ENCODE assay signal across 1 cellular context in the genomic region with DNA sequence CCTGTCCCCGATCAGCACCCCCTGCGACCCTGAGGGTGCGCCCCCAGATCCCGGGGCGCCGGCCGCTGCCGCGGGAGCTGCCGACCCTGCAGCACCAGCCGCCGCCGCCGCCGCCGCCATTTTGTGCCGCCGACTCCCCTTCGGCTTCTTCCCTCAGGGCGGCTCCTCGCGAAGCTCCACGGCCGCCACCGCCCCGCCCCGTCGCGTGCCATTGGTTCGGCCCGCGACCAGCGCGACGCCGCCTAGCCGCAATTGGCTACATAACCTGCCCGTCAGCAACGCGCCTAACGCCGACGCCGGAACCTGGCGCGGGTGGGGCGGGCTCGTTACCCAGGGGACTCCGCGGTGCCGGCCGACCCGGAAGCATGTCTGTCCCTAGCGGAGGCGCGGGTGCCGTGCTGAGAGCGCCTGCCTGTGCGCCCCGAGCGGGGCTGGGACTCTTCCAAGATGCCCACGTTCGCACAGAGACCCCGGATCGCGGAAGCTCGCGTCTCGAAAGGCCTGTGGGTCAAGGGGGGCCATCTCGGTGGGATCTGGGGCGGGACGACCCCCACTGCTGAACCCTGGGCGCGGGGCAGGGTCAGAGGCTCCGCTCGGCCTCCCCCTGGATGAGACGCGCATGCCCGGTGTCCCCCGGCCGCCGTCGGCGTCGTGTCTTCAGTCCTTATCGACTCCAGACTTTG.
TF ChIP-seq lines count a peak whose summit lies in the region.

A gene (minus strand): TSS at position 149 of the 683 bp plus-strand sequence. CDS start 29 bp downstream, at position 120.

TF ChIP-seq in GM12878, 131 proteins besides CTCF, POLR2A, EP300 and RAD21 (continued from another document):
- TF ChIP-seq, protein P1, sequence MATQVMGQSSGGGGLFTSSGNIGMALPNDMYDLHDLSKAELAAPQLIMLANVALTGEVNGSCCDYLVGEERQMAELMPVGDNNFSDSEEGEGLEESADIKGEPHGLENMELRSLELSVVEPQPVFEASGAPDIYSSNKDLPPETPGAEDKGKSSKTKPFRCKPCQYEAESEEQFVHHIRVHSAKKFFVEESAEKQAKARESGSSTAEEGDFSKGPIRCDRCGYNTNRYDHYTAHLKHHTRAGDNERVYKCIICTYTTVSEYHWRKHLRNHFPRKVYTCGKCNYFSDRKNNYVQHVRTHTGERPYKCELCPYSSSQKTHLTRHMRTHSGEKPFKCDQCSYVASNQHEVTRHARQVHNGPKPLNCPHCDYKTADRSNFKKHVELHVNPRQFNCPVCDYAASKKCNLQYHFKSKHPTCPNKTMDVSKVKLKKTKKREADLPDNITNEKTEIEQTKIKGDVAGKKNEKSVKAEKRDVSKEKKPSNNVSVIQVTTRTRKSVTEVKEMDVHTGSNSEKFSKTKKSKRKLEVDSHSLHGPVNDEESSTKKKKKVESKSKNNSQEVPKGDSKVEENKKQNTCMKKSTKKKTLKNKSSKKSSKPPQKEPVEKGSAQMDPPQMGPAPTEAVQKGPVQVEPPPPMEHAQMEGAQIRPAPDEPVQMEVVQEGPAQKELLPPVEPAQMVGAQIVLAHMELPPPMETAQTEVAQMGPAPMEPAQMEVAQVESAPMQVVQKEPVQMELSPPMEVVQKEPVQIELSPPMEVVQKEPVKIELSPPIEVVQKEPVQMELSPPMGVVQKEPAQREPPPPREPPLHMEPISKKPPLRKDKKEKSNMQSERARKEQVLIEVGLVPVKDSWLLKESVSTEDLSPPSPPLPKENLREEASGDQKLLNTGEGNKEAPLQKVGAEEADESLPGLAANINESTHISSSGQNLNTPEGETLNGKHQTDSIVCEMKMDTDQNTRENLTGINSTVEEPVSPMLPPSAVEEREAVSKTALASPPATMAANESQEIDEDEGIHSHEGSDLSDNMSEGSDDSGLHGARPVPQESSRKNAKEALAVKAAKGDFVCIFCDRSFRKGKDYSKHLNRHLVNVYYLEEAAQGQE (IDR thresholded peaks at IDR 0.05; ENCODE audit: low read depth, low read length), result no peak
- TF ChIP-seq KAT2A (conservative IDR thresholded peaks at IDR 0.05; ENCODE audit: control insufficient read depth, low read depth, low read length) (no peak), CHD1 (IDR thresholded peaks at IDR 0.05; ENCODE audit: low read depth, low read length) (no peak), ZSCAN29 (IDR thresholded peaks at IDR 0.05) (no peak), TARDBP (IDR thresholded peaks at IDR 0.05; ENCODE audit: borderline replicate concordance) (no peak), ZNF622 (IDR thresholded peaks at IDR 0.05) (no peak), NR2F1 (conservative IDR thresholded peaks at IDR 0.05) (peak; percentile 72), CHD4 (IDR thresholded peaks at IDR 0.05) (no peak), ZNF217 (IDR thresholded peaks at IDR 0.05) (no peak), MEF2B (IDR thresholded peaks at IDR 0.05; ENCODE audit: partially characterized antibody, poor library complexity, severe bottlenecking) (peak; percentile 70), KDM1A (IDR thresholded peaks at IDR 0.05; ENCODE audit: borderline replicate concordance) (no peak), TBL1XR1 (IDR thresholded peaks at IDR 0.05; ENCODE audit: low read depth, low read length) (no peak), STAT3 (IDR thresholded peaks at IDR 0.05; ENCODE audit: low read depth, low read length) (no peak), RUNX3 (IDR thresholded peaks at IDR 0.05; ENCODE audit: low read length) (no peak), RFX5 (IDR thresholded peaks at IDR 0.05; ENCODE audit: low read depth, low read length) (no peak; the same call in 1 of the 2 replicates), SIX5 (IDR thresholded peaks at IDR 0.05; ENCODE audit: low read depth, low read length, severe bottlenecking) (no peak), SRF (IDR thresholded peaks at IDR 0.05; ENCODE audit: low read depth in 2 of 2, low read length in 2 of 2) (0 out of 4 replicates have a peak, but pooled peaks of 1 of the 2 experiments have one; percentile 15), JUND (IDR thresholded peaks at IDR 0.05; ENCODE audit: low read depth, low read length) (no peak)
- TF ChIP-seq, protein P2, sequence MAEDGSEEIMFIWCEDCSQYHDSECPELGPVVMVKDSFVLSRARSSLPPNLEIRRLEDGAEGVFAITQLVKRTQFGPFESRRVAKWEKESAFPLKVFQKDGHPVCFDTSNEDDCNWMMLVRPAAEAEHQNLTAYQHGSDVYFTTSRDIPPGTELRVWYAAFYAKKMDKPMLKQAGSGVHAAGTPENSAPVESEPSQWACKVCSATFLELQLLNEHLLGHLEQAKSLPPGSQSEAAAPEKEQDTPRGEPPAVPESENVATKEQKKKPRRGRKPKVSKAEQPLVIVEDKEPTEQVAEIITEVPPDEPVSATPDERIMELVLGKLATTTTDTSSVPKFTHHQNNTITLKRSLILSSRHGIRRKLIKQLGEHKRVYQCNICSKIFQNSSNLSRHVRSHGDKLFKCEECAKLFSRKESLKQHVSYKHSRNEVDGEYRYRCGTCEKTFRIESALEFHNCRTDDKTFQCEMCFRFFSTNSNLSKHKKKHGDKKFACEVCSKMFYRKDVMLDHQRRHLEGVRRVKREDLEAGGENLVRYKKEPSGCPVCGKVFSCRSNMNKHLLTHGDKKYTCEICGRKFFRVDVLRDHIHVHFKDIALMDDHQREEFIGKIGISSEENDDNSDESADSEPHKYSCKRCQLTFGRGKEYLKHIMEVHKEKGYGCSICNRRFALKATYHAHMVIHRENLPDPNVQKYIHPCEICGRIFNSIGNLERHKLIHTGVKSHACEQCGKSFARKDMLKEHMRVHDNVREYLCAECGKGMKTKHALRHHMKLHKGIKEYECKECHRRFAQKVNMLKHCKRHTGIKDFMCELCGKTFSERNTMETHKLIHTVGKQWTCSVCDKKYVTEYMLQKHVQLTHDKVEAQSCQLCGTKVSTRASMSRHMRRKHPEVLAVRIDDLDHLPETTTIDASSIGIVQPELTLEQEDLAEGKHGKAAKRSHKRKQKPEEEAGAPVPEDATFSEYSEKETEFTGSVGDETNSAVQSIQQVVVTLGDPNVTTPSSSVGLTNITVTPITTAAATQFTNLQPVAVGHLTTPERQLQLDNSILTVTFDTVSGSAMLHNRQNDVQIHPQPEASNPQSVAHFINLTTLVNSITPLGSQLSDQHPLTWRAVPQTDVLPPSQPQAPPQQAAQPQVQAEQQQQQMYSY (CRISPR knock-in tag; IDR thresholded peaks at IDR 0.05), result no peak
- TF ChIP-seq, protein P3, sequence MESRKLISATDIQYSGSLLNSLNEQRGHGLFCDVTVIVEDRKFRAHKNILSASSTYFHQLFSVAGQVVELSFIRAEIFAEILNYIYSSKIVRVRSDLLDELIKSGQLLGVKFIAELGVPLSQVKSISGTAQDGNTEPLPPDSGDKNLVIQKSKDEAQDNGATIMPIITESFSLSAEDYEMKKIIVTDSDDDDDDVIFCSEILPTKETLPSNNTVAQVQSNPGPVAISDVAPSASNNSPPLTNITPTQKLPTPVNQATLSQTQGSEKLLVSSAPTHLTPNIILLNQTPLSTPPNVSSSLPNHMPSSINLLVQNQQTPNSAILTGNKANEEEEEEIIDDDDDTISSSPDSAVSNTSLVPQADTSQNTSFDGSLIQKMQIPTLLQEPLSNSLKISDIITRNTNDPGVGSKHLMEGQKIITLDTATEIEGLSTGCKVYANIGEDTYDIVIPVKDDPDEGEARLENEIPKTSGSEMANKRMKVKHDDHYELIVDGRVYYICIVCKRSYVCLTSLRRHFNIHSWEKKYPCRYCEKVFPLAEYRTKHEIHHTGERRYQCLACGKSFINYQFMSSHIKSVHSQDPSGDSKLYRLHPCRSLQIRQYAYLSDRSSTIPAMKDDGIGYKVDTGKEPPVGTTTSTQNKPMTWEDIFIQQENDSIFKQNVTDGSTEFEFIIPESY (IDR thresholded peaks at IDR 0.05), result no peak
TF ChIP-seq in GM12878: peak in this region for 49.
